In genomic region chr6:14059791-14060436, GRCh38 we compare ENCODE assay signal across 12 cellular contexts. TPM values are rescaled to one million over a fixed set of nuclear protein-coding genes. Genes with fewer than 3 reads are reported as not detected.
DNase-seq lines count a peak whose midpoint lies in the region; ATAC-seq, FAIRE-seq and TF ChIP-seq lines count a peak whose summit lies in the region.
"Had no signal": no experiment of that assay in that cellular context is flagged by ENCODE, and none has a peak within 500 bp of the region (broad histone marks: within the 10 kb centered on the region; RNA-seq: fewer than 3 reads in every experiment).

No MANE protein-coding gene starts in this region.

- no peaks in the 10 kb centered on the region for H3K9me1 ChIP-seq in keratinocyte (ENCODE audit: control insufficient read depth, extremely low read depth, insufficient read depth, low read length)

- dilution Hi-C loops in keratinocyte (cut with MboI; ENCODE audit: extremely low pct_ligation_motif_present, low sequenced_read_pairs) = no loop called here

- H3K4me1 ChIP-seq in keratinocyte (ENCODE audit: control insufficient read depth, extremely low read depth, insufficient read depth, low read length) (peaks cover 12% of the 10 kb centered on the region), OCI-LY7 (ENCODE audit: insufficient read depth, low read length, poor library complexity, severe bottlenecking) (no peaks in the 10 kb centered on the region)
- H3K4me1 ChIP-seq: BLaER1 had no signal

- H3K27ac ChIP-seq in keratinocyte (ENCODE audit: control insufficient read depth, insufficient read depth, low read length) (no peak overlapping the region), OCI-LY7 (ENCODE audit: low read depth, low read length, poor library complexity, severe bottlenecking) (no peak overlapping the region)
- H3K27ac ChIP-seq: BLaER1, HL-60 had no signal

- intact Hi-C loops in OCI-LY7 (cut with micrococcal nuclease; ENCODE audit: unreplicated experiment) = no loop called here

- peak; percentile 84 for FAIRE-seq in keratinocyte (lab: Jason Lieb, UNC)

- peak overlapping the region; percentile 80 for H3K4me2 ChIP-seq in keratinocyte (ENCODE audit: control insufficient read depth, extremely low read depth, insufficient read depth, low read depth, low read length)
- no peak overlapping the region for H3K4me2 ChIP-seq in OCI-LY7 (ENCODE audit: low read length)
- H3K4me2 ChIP-seq: BLaER1 had no signal

- BruUV-seq in OCI-LY7 (replicated peaks; lab: Mats Ljungman, UMichigan) = no TSS peak

- no peaks in the 10 kb centered on the region for H3K36me3 ChIP-seq in MG63
- no peaks in the 10 kb centered on the region for H3K36me3 ChIP-seq in keratinocyte (ENCODE audit: control insufficient read depth in 2 of 2, extremely low read depth in 1 of 2, insufficient read depth in 2 of 2, low read length in 2 of 2)
- no peaks in the 10 kb centered on the region for H3K36me3 ChIP-seq in OCI-LY7 (ENCODE audit: insufficient read depth, low read length)
- H3K36me3 ChIP-seq: BLaER1 had no signal

- H3K4me3 ChIP-seq in MG63 = no peak overlapping the region
- H3K4me3 ChIP-seq in keratinocyte (ENCODE audit: control insufficient read depth in 2 of 3, extremely low read depth in 1 of 3, insufficient read depth in 2 of 3, low read depth in 1 of 3, low read length in 3 of 3) = peak overlapping the region in 2 of 3 experiments; percentile 36 to 40
- no peak overlapping the region for H3K4me3 ChIP-seq in OCI-LY7 (ENCODE audit: low read depth, low read length, poor library complexity, severe bottlenecking)
- H3K4me3 ChIP-seq: BLaER1 had no signal

- TF ChIP-seq CTCF in keratinocyte (optimal IDR thresholded peaks at IDR 0.05 in 1 of 3, IDR thresholded peaks at IDR 0.05 in 1 of 3, conservative IDR thresholded peaks at IDR 0.05 in 1 of 3; ENCODE audit: extremely low read depth in 1 of 3, insufficient read depth in 2 of 3, low read length in 3 of 3) (no peak), OCI-LY7 (conservative IDR thresholded peaks at IDR 0.05; ENCODE audit: low read length) (no peak)

- no peaks in the 10 kb centered on the region; the same call in 1 of the 2 replicates for H3K27me3 ChIP-seq in MG63
- H3K27me3 ChIP-seq in keratinocyte (ENCODE audit: control insufficient read depth, extremely low read depth, insufficient read depth, low read length) = no peaks in the 10 kb centered on the region
- H3K27me3 ChIP-seq: BLaER1 had no signal

- H3K9ac ChIP-seq in keratinocyte (ENCODE audit: control insufficient read depth, extremely low read depth, insufficient read depth, low read length) = no peak overlapping the region
- H3K9ac ChIP-seq: BLaER1 had no signal

- POLR2A ChIA-PET in OCI-LY7 (lab: Charles Lee) = interaction anchor here (0.8 kb wide), 1 partner anchor 502 kb away, joined by 3 read pairs; no protein-coding TSS in a partner anchor

- H4K20me1 ChIP-seq in keratinocyte (ENCODE audit: control insufficient read depth, extremely low read depth, insufficient read depth, low read length) (no peaks in the 10 kb centered on the region), OCI-LY7 (ENCODE audit: insufficient read depth, low read length) (no peaks in the 10 kb centered on the region)
- H4K20me1 ChIP-seq: BLaER1 had no signal

- no peaks in the 10 kb centered on the region for H3K9me2 ChIP-seq in OCI-LY7 (ENCODE audit: insufficient read depth, low read length)

- CTCF ChIA-PET in OCI-LY7 (lab: Charles Lee; ENCODE audit: unreplicated experiment) = no interaction called here

- peak; percentile 90 for ATAC-seq in SK-N-SH treated with all-trans-retinoic acid at 6 μM for 48 hours
- no peak for ATAC-seq in GM21737 (IDR thresholded peaks at IDR 0.05; ENCODE audit: unreplicated experiment)
- no peak for ATAC-seq in HG03460 (IDR thresholded peaks at IDR 0.05; ENCODE audit: unreplicated experiment)
- ATAC-seq: activated T-cell treated with anti-CD3 and anti-CD28 coated beads, Interleukin-2, amount 50 U/mL, for 4 hours had no signal

- H3K79me2 ChIP-seq in keratinocyte (ENCODE audit: control insufficient read depth, insufficient read depth, low read length) (no peaks in the 10 kb centered on the region), OCI-LY7 (ENCODE audit: insufficient read depth, low read depth, low read length) (no peaks in the 10 kb centered on the region)

- peak overlapping the region; percentile 72 for H2AFZ ChIP-seq in keratinocyte (ENCODE audit: control insufficient read depth, low read length)
- H2AFZ ChIP-seq in OCI-LY7 (ENCODE audit: low read length) = no peak overlapping the region

- DNase-seq in COR-L47 (lab: John Stamatoyannopoulos, UW) (peak; percentile 86), MG63 (peak; percentile 91), keratinocyte (ENCODE audit: low read depth, low spot score) (no peak), islet precursor cell (no peak), OCI-LY7 (ENCODE audit: low spot score) (no peak)
- DNase-seq: activated T-cell treated with anti-CD3 and anti-CD28 coated beads, Interleukin-2, amount 50 U/mL, for 4 hours; T-helper 9 cell had no signal

- H3K9me3 ChIP-seq in MG63 = peaks cover 10% of the 10 kb centered on the region
- H3K9me3 ChIP-seq in keratinocyte (ENCODE audit: control insufficient read depth, low read depth, low read length) = no peaks in the 10 kb centered on the region
- H3K9me3 ChIP-seq in OCI-LY7 (ENCODE audit: low read length) = no peaks in the 10 kb centered on the region

TF ChIP-seq in SK-N-SH treated with all-trans-retinoic acid at 6 μM for 48 hours, 23 proteins besides CTCF, POLR2A, EP300 and RAD21 (continues in another document):
- TF ChIP-seq SNAI2 (CRISPR knock-in tag; IDR thresholded peaks at IDR 0.05) = no peak
- TF ChIP-seq CREB5 (CRISPR knock-in tag; IDR thresholded peaks at IDR 0.05; ENCODE audit: low read depth) = no peak
- no peak for TF ChIP-seq ZNF565 (CRISPR knock-in tag; conservative IDR thresholded peaks at IDR 0.05; ENCODE audit: low read depth)
- no peak for TF ChIP-seq ARNTL (CRISPR knock-in tag; IDR thresholded peaks at IDR 0.05; ENCODE audit: borderline replicate concordance, low read depth)
- no peak for TF ChIP-seq PATZ1 (CRISPR knock-in tag; IDR thresholded peaks at IDR 0.05; ENCODE audit: borderline replicate concordance)
- no peak for TF ChIP-seq CSRNP3 (CRISPR knock-in tag; IDR thresholded peaks at IDR 0.05)
- TF ChIP-seq OSR1 (CRISPR knock-in tag; IDR thresholded peaks at IDR 0.05) = no peak
- 0 out of 2 replicates have a peak, but pooled peaks have one; percentile 23 for TF ChIP-seq ZFP3 (CRISPR knock-in tag; IDR thresholded peaks at IDR 0.05)
- TF ChIP-seq ISL1 (CRISPR knock-in tag; IDR thresholded peaks at IDR 0.05) = peak; percentile 38
- TF ChIP-seq TCF4 (CRISPR knock-in tag; IDR thresholded peaks at IDR 0.05; ENCODE audit: borderline replicate concordance) = no peak
- TF ChIP-seq ESRRG (CRISPR knock-in tag; IDR thresholded peaks at IDR 0.05) = no peak

RNA-seq across cellular contexts. Expression of gene CD83, which starts 57.7 kb away (rescaled TPM):
- total RNA-seq in MG63 (2014; rRNA removed; shearing (Covaris generic); ENCODE audit: low replicate concordance) = 0.89 and 2.2 TPM in 2 replicates
- polyA plus RNA-seq in keratinocyte = 2.2 to 3.8 TPM (median 3.4 TPM) in 3 replicates
- polyA plus RNA-seq in keratinocyte (2011; ENCODE audit: low read depth) = 0.52 TPM
- 1.9 and 2.5 TPM in 2 replicates for polyA plus RNA-seq in keratinocyte (2011; cell fraction: cytosol; rRNA removed)
- 2.3 TPM in 2 replicates for polyA plus RNA-seq in keratinocyte (2011; cell fraction: nucleus; rRNA removed)
- 1.5 and 3.8 TPM in 2 replicates for polyA plus RNA-seq in keratinocyte (2012; ENCODE audit: low replicate concordance)
- 1.4 to 2.0 TPM (median 1.5 TPM) in 3 replicates for polyA minus RNA-seq in keratinocyte
- polyA minus RNA-seq in keratinocyte (2011; cell fraction: cytosol; rRNA and poly(A)+ RNA removed) = 0.77 TPM
- polyA minus RNA-seq in keratinocyte (2011; cell fraction: nucleus; rRNA and poly(A)+ RNA removed) = 0.74 and 0.93 TPM in 2 replicates
- 26.2 and 29.7 TPM in 2 replicates for total RNA-seq in OCI-LY7 (2014; rRNA removed; shearing (Covaris generic))
- 12.1 and 15.0 TPM in 2 replicates for total RNA-seq in OCI-LY7 (2022)

Comparison
In these comparisons a context has a peak if more than half of its experiments do, and no peak if none do; other contexts are left out.
1. DNase-seq: peak in COR-L47 (single experiment) and MG63 (single experiment); none in keratinocyte (single experiment), islet precursor cell (single experiment) and OCI-LY7 (single experiment).
2. H3K4me3 ChIP-seq: peak in keratinocyte (2 of 3); none in MG63 (single experiment) and OCI-LY7 (single experiment).